In the genomic region with DNA sequence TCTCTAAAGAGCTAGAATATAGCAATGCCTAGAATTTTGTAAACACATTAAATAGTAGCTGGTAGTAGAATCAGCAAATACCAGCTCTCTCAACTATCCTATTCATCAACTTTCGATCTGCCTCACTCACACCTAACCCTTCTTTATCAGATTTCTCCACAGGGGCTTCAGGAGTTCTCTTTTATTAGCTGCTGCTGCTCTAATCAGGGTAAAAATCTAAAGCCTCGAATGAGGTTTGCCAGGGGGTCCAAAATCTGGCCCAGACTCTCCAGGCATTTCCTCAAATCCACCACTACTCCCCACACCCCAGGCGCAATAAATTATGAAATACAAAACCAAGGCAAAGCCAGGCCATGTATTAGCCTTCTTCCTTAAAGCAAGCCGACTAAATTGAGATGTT, we compare ENCODE assay signal across 2 cellular contexts.
TF ChIP-seq lines count a peak whose summit lies in the region.

No MANE protein-coding gene starts in this region.

TF ChIP-seq in HepG2, 621 proteins besides CTCF, POLR2A, EP300 and RAD21 (continued from another document):
- TF ChIP-seq, protein P1, sequence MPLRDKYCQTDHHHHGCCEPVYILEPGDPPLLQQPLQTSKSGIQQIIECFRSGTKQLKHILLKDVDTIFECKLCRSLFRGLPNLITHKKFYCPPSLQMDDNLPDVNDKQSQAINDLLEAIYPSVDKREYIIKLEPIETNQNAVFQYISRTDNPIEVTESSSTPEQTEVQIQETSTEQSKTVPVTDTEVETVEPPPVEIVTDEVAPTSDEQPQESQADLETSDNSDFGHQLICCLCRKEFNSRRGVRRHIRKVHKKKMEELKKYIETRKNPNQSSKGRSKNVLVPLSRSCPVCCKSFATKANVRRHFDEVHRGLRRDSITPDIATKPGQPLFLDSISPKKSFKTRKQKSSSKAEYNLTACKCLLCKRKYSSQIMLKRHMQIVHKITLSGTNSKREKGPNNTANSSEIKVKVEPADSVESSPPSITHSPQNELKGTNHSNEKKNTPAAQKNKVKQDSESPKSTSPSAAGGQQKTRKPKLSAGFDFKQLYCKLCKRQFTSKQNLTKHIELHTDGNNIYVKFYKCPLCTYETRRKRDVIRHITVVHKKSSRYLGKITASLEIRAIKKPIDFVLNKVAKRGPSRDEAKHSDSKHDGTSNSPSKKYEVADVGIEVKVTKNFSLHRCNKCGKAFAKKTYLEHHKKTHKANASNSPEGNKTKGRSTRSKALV (CRISPR knock-in tag; IDR thresholded peaks at IDR 0.05) = no peak
- TF ChIP-seq RBM22 (optimal IDR thresholded peaks at IDR 0.05; ENCODE audit: low read length) = no peak
- no peak for TF ChIP-seq ZBTB3 (CRISPR knock-in tag; IDR thresholded peaks at IDR 0.05; ENCODE audit: borderline replicate concordance, low read depth)
- TF ChIP-seq ZNF264 (CRISPR knock-in tag; IDR thresholded peaks at IDR 0.05) = no peak
- TF ChIP-seq, protein P2, sequence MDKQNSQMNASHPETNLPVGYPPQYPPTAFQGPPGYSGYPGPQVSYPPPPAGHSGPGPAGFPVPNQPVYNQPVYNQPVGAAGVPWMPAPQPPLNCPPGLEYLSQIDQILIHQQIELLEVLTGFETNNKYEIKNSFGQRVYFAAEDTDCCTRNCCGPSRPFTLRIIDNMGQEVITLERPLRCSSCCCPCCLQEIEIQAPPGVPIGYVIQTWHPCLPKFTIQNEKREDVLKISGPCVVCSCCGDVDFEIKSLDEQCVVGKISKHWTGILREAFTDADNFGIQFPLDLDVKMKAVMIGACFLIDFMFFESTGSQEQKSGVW (CRISPR knock-in tag; IDR thresholded peaks at IDR 0.05; ENCODE audit: borderline replicate concordance) = no peak
- no peak for TF ChIP-seq ZNF224 (CRISPR knock-in tag; IDR thresholded peaks at IDR 0.05)
- no peak for TF ChIP-seq CBX5 (CRISPR knock-in tag; IDR thresholded peaks at IDR 0.05; ENCODE audit: borderline replicate concordance)
- TF ChIP-seq, protein P3, sequence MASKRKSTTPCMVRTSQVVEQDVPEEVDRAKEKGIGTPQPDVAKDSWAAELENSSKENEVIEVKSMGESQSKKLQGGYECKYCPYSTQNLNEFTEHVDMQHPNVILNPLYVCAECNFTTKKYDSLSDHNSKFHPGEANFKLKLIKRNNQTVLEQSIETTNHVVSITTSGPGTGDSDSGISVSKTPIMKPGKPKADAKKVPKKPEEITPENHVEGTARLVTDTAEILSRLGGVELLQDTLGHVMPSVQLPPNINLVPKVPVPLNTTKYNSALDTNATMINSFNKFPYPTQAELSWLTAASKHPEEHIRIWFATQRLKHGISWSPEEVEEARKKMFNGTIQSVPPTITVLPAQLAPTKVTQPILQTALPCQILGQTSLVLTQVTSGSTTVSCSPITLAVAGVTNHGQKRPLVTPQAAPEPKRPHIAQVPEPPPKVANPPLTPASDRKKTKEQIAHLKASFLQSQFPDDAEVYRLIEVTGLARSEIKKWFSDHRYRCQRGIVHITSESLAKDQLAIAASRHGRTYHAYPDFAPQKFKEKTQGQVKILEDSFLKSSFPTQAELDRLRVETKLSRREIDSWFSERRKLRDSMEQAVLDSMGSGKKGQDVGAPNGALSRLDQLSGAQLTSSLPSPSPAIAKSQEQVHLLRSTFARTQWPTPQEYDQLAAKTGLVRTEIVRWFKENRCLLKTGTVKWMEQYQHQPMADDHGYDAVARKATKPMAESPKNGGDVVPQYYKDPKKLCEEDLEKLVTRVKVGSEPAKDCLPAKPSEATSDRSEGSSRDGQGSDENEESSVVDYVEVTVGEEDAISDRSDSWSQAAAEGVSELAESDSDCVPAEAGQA (IDR thresholded peaks at IDR 0.05; ENCODE audit: low read depth) = no peak
- TF ChIP-seq, protein P3 (CRISPR knock-in tag; IDR thresholded peaks at IDR 0.05; ENCODE audit: borderline replicate concordance) = no peak
- no peak for TF ChIP-seq ZFX (CRISPR knock-in tag; IDR thresholded peaks at IDR 0.05; ENCODE audit: low read depth)
- TF ChIP-seq ZNF792 (CRISPR knock-in tag; IDR thresholded peaks at IDR 0.05) = no peak
- no peak for TF ChIP-seq ZNF878 (CRISPR knock-in tag; IDR thresholded peaks at IDR 0.05)
- TF ChIP-seq ZMYM4 (CRISPR knock-in tag; IDR thresholded peaks at IDR 0.05) = no peak
- TF ChIP-seq ZNF44 (CRISPR knock-in tag; IDR thresholded peaks at IDR 0.05) = no peak
- no peak for TF ChIP-seq KDM5B (CRISPR knock-in tag; IDR thresholded peaks at IDR 0.05; ENCODE audit: borderline replicate concordance)
- TF ChIP-seq, protein P4, sequence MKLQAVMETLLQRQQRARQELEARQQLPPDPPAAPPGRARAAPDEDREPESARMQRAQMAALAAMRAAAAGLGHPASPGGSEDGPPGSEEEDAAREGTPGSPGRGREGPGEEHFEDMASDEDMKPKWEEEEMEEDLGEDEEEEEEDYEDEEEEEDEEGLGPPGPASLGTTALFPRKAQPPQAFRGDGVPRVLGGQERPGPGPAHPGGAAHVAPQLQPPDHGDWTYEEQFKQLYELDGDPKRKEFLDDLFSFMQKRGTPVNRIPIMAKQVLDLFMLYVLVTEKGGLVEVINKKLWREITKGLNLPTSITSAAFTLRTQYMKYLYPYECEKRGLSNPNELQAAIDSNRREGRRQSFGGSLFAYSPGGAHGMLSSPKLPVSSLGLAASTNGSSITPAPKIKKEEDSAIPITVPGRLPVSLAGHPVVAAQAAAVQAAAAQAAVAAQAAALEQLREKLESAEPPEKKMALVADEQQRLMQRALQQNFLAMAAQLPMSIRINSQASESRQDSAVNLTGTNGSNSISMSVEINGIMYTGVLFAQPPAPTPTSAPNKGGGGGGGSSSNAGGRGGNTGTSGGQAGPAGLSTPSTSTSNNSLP (IDR thresholded peaks at IDR 0.05; ENCODE audit: low read depth, low read length) = no peak
- no peak for TF ChIP-seq ZFP90 (CRISPR knock-in tag; IDR thresholded peaks at IDR 0.05; ENCODE audit: borderline replicate concordance)
- no peak for TF ChIP-seq ZNF350 (CRISPR knock-in tag; IDR thresholded peaks at IDR 0.05; ENCODE audit: borderline replicate concordance, low read depth)

TF ChIP-seq in WTC11, 78 proteins besides CTCF, POLR2A, EP300 and RAD21 (continued from another document and continues in another):
- TF ChIP-seq, protein P5, sequence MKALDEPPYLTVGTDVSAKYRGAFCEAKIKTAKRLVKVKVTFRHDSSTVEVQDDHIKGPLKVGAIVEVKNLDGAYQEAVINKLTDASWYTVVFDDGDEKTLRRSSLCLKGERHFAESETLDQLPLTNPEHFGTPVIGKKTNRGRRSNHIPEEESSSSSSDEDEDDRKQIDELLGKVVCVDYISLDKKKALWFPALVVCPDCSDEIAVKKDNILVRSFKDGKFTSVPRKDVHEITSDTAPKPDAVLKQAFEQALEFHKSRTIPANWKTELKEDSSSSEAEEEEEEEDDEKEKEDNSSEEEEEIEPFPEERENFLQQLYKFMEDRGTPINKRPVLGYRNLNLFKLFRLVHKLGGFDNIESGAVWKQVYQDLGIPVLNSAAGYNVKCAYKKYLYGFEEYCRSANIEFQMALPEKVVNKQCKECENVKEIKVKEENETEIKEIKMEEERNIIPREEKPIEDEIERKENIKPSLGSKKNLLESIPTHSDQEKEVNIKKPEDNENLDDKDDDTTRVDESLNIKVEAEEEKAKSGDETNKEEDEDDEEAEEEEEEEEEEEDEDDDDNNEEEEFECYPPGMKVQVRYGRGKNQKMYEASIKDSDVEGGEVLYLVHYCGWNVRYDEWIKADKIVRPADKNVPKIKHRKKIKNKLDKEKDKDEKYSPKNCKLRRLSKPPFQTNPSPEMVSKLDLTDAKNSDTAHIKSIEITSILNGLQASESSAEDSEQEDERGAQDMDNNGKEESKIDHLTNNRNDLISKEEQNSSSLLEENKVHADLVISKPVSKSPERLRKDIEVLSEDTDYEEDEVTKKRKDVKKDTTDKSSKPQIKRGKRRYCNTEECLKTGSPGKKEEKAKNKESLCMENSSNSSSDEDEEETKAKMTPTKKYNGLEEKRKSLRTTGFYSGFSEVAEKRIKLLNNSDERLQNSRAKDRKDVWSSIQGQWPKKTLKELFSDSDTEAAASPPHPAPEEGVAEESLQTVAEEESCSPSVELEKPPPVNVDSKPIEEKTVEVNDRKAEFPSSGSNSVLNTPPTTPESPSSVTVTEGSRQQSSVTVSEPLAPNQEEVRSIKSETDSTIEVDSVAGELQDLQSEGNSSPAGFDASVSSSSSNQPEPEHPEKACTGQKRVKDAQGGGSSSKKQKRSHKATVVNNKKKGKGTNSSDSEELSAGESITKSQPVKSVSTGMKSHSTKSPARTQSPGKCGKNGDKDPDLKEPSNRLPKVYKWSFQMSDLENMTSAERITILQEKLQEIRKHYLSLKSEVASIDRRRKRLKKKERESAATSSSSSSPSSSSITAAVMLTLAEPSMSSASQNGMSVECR (CRISPR knock-in tag; IDR thresholded peaks at IDR 0.05; ENCODE audit: borderline replicate concordance) = no peak
- TF ChIP-seq, protein P6, sequence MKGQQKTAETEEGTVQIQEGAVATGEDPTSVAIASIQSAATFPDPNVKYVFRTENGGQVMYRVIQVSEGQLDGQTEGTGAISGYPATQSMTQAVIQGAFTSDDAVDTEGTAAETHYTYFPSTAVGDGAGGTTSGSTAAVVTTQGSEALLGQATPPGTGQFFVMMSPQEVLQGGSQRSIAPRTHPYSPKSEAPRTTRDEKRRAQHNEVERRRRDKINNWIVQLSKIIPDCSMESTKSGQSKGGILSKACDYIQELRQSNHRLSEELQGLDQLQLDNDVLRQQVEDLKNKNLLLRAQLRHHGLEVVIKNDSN (CRISPR knock-in tag; IDR thresholded peaks at IDR 0.05) = no peak
- TF ChIP-seq, protein P7, sequence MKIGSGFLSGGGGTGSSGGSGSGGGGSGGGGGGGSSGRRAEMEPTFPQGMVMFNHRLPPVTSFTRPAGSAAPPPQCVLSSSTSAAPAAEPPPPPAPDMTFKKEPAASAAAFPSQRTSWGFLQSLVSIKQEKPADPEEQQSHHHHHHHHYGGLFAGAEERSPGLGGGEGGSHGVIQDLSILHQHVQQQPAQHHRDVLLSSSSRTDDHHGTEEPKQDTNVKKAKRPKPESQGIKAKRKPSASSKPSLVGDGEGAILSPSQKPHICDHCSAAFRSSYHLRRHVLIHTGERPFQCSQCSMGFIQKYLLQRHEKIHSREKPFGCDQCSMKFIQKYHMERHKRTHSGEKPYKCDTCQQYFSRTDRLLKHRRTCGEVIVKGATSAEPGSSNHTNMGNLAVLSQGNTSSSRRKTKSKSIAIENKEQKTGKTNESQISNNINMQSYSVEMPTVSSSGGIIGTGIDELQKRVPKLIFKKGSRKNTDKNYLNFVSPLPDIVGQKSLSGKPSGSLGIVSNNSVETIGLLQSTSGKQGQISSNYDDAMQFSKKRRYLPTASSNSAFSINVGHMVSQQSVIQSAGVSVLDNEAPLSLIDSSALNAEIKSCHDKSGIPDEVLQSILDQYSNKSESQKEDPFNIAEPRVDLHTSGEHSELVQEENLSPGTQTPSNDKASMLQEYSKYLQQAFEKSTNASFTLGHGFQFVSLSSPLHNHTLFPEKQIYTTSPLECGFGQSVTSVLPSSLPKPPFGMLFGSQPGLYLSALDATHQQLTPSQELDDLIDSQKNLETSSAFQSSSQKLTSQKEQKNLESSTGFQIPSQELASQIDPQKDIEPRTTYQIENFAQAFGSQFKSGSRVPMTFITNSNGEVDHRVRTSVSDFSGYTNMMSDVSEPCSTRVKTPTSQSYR (CRISPR knock-in tag; IDR thresholded peaks at IDR 0.05) = no peak
- TF ChIP-seq, protein P8, sequence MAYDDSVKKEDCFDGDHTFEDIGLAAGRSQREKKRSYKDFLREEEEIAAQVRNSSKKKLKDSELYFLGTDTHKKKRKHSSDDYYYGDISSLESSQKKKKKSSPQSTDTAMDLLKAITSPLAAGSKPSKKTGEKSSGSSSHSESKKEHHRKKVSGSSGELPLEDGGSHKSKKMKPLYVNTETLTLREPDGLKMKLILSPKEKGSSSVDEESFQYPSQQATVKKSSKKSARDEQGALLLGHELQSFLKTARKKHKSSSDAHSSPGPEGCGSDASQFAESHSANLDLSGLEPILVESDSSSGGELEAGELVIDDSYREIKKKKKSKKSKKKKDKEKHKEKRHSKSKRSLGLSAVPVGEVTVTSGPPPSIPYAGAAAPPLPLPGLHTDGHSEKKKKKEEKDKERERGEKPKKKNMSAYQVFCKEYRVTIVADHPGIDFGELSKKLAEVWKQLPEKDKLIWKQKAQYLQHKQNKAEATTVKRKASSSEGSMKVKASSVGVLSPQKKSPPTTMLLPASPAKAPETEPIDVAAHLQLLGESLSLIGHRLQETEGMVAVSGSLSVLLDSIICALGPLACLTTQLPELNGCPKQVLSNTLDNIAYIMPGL (CRISPR knock-in tag; IDR thresholded peaks at IDR 0.05) = no peak
- TF ChIP-seq, protein P9, sequence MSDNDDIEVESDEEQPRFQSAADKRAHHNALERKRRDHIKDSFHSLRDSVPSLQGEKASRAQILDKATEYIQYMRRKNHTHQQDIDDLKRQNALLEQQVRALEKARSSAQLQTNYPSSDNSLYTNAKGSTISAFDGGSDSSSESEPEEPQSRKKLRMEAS (CRISPR knock-in tag; IDR thresholded peaks at IDR 0.05) = no peak
- TF ChIP-seq, protein P10, sequence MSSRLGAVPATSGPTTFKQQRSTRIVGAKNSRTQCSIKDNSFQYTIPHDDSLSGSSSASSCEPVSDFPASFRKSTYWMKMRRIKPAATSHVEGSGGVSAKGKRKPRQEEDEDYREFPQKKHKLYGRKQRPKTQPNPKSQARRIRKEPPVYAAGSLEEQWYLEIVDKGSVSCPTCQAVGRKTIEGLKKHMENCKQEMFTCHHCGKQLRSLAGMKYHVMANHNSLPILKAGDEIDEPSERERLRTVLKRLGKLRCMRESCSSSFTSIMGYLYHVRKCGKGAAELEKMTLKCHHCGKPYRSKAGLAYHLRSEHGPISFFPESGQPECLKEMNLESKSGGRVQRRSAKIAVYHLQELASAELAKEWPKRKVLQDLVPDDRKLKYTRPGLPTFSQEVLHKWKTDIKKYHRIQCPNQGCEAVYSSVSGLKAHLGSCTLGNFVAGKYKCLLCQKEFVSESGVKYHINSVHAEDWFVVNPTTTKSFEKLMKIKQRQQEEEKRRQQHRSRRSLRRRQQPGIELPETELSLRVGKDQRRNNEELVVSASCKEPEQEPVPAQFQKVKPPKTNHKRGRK (CRISPR knock-in tag; IDR thresholded peaks at IDR 0.05; ENCODE audit: borderline replicate concordance) = no peak
- TF ChIP-seq CBFB (CRISPR knock-in tag; IDR thresholded peaks at IDR 0.05; ENCODE audit: low read depth) (no peak), JUN (CRISPR knock-in tag; IDR thresholded peaks at IDR 0.05) (no peak), SP1 (CRISPR knock-in tag; conservative IDR thresholded peaks at IDR 0.05) (no peak), TCF7 (CRISPR knock-in tag; IDR thresholded peaks at IDR 0.05; ENCODE audit: low read depth) (no peak)
- TF ChIP-seq, protein P11, sequence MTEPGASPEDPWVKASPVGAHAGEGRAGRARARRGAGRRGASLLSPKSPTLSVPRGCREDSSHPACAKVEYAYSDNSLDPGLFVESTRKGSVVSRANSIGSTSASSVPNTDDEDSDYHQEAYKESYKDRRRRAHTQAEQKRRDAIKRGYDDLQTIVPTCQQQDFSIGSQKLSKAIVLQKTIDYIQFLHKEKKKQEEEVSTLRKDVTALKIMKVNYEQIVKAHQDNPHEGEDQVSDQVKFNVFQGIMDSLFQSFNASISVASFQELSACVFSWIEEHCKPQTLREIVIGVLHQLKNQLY (CRISPR knock-in tag; IDR thresholded peaks at IDR 0.05) = no peak
